9 cellular contexts compared by ENCODE assay signal in the genomic region with DNA sequence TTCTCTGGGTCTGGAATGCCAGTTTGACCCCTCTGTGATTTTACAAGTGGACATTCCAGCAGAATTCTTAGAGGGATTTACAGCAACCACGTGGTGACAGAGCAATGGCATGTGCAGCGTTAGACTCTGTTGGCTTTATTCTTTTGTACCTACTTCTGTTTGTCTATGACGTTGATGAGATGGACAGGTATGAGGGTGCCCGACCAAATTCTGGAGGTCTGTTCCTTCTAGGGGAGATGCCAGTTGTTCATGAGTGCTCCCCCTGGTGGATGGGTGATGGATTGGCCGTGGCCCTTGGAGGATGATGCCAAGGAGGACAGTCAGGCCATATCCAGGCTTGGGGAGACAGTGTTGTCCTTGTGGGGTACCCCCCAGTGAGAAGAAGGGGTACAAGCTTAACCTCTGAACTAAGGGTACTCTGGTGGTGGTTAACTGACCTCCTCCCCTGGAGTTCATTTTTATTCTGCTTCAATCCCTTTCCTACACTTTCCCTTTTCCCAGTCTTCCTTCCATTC.
DNase-seq lines count a peak whose midpoint lies in the region; ATAC-seq and TF ChIP-seq lines count a peak whose summit lies in the region.
"Had no signal": no experiment of that assay in that cellular context is flagged by ENCODE, and none has a peak within 500 bp of the region (broad histone marks: within the 10 kb centered on the region; RNA-seq: fewer than 3 reads in every experiment).

No MANE protein-coding gene starts in this region.

- peaks cover 45% of the 10 kb centered on the region for H3K4me1 Mint-ChIP-seq in activated T-cell treated with anti-CD3 and anti-CD28 coated beads, Interleukin-2, amount 50 U/mL, for 4 hours (ENCODE audit: low read depth)
- peaks cover 20% of the 10 kb centered on the region for H3K4me1 Mint-ChIP-seq in glutamatergic neuron (ENCODE audit: low read depth, unreplicated experiment)

- H3K36me3 ChIP-seq in OCI-LY1 (ENCODE audit: insufficient read depth, low read length) = no peaks in the 10 kb centered on the region

- ATAC-seq in activated T-cell treated with anti-CD3 and anti-CD28 coated beads, Interleukin-2, amount 50 U/mL, for 4 hours = no peak
- ATAC-seq in GM18505 (IDR thresholded peaks at IDR 0.05; ENCODE audit: unreplicated experiment) = no peak

- TF ChIP-seq POLR2A in GM18505 (IDR thresholded peaks at IDR 0.05; ENCODE audit: borderline replicate concordance, extremely low read depth, insufficient read depth, insufficient read length) = no peak

- H3K4me2 ChIP-seq in OCI-LY1 (ENCODE audit: low read length) = no peak overlapping the region
- H3K4me2 ChIP-seq: BLaER1 had no signal

- no peak overlapping the region for H2AFZ ChIP-seq in OCI-LY1 (ENCODE audit: low read length)

- no peak overlapping the region for H3K27ac Mint-ChIP-seq in glutamatergic neuron (ENCODE audit: unreplicated experiment)

- no peaks in the 10 kb centered on the region for H4K20me1 ChIP-seq in OCI-LY1 (ENCODE audit: insufficient read depth, low read length)

- H3K27me3 Mint-ChIP-seq in activated T-cell treated with anti-CD3 and anti-CD28 coated beads, Interleukin-2, amount 50 U/mL, for 4 hours (ENCODE audit: low read depth) = no peaks in the 10 kb centered on the region
- peaks cover 1% of the 10 kb centered on the region for H3K27me3 Mint-ChIP-seq in glutamatergic neuron (ENCODE audit: unreplicated experiment)

- H3K27me3 ChIP-seq in OCI-LY1 (ENCODE audit: insufficient read depth, low read length) = no peaks in the 10 kb centered on the region
- H3K27me3 ChIP-seq: BLaER1 had no signal

- no peaks in the 10 kb centered on the region for H3K4me1 ChIP-seq in OCI-LY1 (ENCODE audit: insufficient read depth, low read length, severe bottlenecking)

- TF ChIP-seq CTCF in OCI-LY1 (IDR thresholded peaks at IDR 0.05; ENCODE audit: low read length) (peak; percentile 77), glutamatergic neuron (IDR thresholded peaks at IDR 0.05; ENCODE audit: partially characterized antibody, unreplicated experiment) (peak; percentile 64)

- no peaks in the 10 kb centered on the region for H3K9me3 Mint-ChIP-seq in activated T-cell treated with anti-CD3 and anti-CD28 coated beads, Interleukin-2, amount 50 U/mL, for 4 hours
- H3K9me3 Mint-ChIP-seq in glutamatergic neuron (ENCODE audit: unreplicated experiment) = peaks cover 2% of the 10 kb centered on the region

- no peaks in the 10 kb centered on the region for H3K9me2 ChIP-seq in OCI-LY1 (ENCODE audit: low read depth, low read length)

- no peak overlapping the region for H3K4me3 ChIP-seq in OCI-LY1 (ENCODE audit: low read depth, low read length, poor library complexity, severe bottlenecking)
- H3K4me3 ChIP-seq: BLaER1 had no signal

- H3K9ac ChIP-seq in OCI-LY1 (ENCODE audit: low read length) = no peak overlapping the region
- H3K9ac ChIP-seq: BLaER1 had no signal

- no peaks in the 10 kb centered on the region for H3K79me2 ChIP-seq in OCI-LY1 (ENCODE audit: insufficient read depth, low read length)

- H3F3A ChIP-seq in OCI-LY1 (ENCODE audit: insufficient read depth, low read length) = no peaks in the 10 kb centered on the region

- H3K27ac ChIP-seq in OCI-LY1 (ENCODE audit: low read depth, low read length, poor library complexity, severe bottlenecking) = no peak overlapping the region
- H3K27ac ChIP-seq: BLaER1 had no signal

- peaks cover 25% of the 10 kb centered on the region for H3K36me3 Mint-ChIP-seq in activated T-cell treated with anti-CD3 and anti-CD28 coated beads, Interleukin-2, amount 50 U/mL, for 4 hours (ENCODE audit: insufficient read depth)
- peaks cover 8% of the 10 kb centered on the region for H3K36me3 Mint-ChIP-seq in glutamatergic neuron (ENCODE audit: unreplicated experiment)

- DNase-seq in NCI-H1417 (lab: John Stamatoyannopoulos, UW) (peak in 2 of 3 experiments; percentile 4 to 18), NCI-H1417 treated with DMSO at 0.1 percent for 48 hours (lab: John Stamatoyannopoulos, UW) (no peak), glutamatergic neuron (no peak), KG1 (lab: John Stamatoyannopoulos, UW) (no peak)
- DNase-seq in activated T-cell treated with anti-CD3 and anti-CD28 coated beads, Interleukin-2, amount 50 U/mL, for 4 hours = peak; percentile 54
- peak; percentile 16 to 35 (median 26) for DNase-seq in stimulated activated CD4-positive, alpha-beta T cell treated with anti-CD3 and anti-CD28 coated beads, TNF-alpha, amount 100 ng/mL, for 1 hour (ENCODE audit: low read depth in 3 of 3, low spot score in 1 of 3)

- H3K9me3 ChIP-seq in OCI-LY1 (ENCODE audit: low read length) = no peaks in the 10 kb centered on the region
- H3K9me3 ChIP-seq: BLaER1 had no signal

- H3K4me3 Mint-ChIP-seq in activated T-cell treated with anti-CD3 and anti-CD28 coated beads, Interleukin-2, amount 50 U/mL, for 4 hours = no peak overlapping the region
- no peak overlapping the region for H3K4me3 Mint-ChIP-seq in glutamatergic neuron (ENCODE audit: unreplicated experiment)

Comparison
In these comparisons a context has a peak if more than half of its experiments do, and no peak if none do; other contexts are left out.
1. DNase-seq: peak in NCI-H1417 (2 of 3), activated T-cell treated with anti-CD3 and anti-CD28 coated beads, Interleukin-2, amount 50 U/mL, for 4 hours (single experiment) and stimulated activated CD4-positive, alpha-beta T cell treated with anti-CD3 and anti-CD28 coated beads, TNF-alpha, amount 100 ng/mL, for 1 hour (3 of 3); none in NCI-H1417 treated with DMSO at 0.1 percent for 48 hours (single experiment), glutamatergic neuron (single experiment) and KG1 (single experiment).